In genomic region chr3:66504761-66505641, GRCh38 we compare ENCODE assay signal across 2 cellular contexts.
TF ChIP-seq lines count a peak whose summit lies in the region.

No MANE protein-coding gene starts in this region.

TF ChIP-seq in H1, 55 proteins besides CTCF, POLR2A, EP300 and RAD21:
- TF ChIP-seq HDAC6 (IDR thresholded peaks at IDR 0.05; ENCODE audit: low read depth, low read length) (no peak), CREB1 (IDR thresholded peaks at IDR 0.05) (0 out of 2 replicates have a peak, but pooled peaks have one; percentile 30)

TF ChIP-seq in liver, 16 proteins besides CTCF, POLR2A, EP300 and RAD21:
- peak; percentile 64 for TF ChIP-seq ZBTB33 (IDR thresholded peaks at IDR 0.05)
- TF ChIP-seq FOXA1 (IDR thresholded peaks at IDR 0.05): no peak
- peak; percentile 31 for TF ChIP-seq HNF4G (IDR thresholded peaks at IDR 0.05)
- peak; percentile 70 for TF ChIP-seq ATF3 (IDR thresholded peaks at IDR 0.05)
- TF ChIP-seq FOXA2 (IDR thresholded peaks at IDR 0.05): no peak
- peak; percentile 38 for TF ChIP-seq REST (IDR thresholded peaks at IDR 0.05)
- TF ChIP-seq TAF1 (conservative IDR thresholded peaks at IDR 0.05): no peak
- peak; percentile 76 to 78 for TF ChIP-seq RXRA (IDR thresholded peaks at IDR 0.05)
- peak in 1 of 2 donors; percentile 26 for TF ChIP-seq EGR1 (IDR thresholded peaks at IDR 0.05; ENCODE audit: low read depth in 2 of 2)
- TF ChIP-seq NR2F2 (IDR thresholded peaks at IDR 0.05): peak; percentile 38
- no peak for TF ChIP-seq GABPA (IDR thresholded peaks at IDR 0.05 in 1 of 2, conservative IDR thresholded peaks at IDR 0.05 in 1 of 2)
- no peak for TF ChIP-seq JUND (IDR thresholded peaks at IDR 0.05)
- TF ChIP-seq MAX (IDR thresholded peaks at IDR 0.05): peak; percentile 56
- peak; percentile 70 to 76 for TF ChIP-seq HNF4A (conservative IDR thresholded peaks at IDR 0.05)
- TF ChIP-seq SP1 (IDR thresholded peaks at IDR 0.05): peak; percentile 92
- TF ChIP-seq YY1 (IDR thresholded peaks at IDR 0.05): peak; percentile 72
